Comparison of ENCODE assay signal across 1 cellular context in the genomic region with DNA sequence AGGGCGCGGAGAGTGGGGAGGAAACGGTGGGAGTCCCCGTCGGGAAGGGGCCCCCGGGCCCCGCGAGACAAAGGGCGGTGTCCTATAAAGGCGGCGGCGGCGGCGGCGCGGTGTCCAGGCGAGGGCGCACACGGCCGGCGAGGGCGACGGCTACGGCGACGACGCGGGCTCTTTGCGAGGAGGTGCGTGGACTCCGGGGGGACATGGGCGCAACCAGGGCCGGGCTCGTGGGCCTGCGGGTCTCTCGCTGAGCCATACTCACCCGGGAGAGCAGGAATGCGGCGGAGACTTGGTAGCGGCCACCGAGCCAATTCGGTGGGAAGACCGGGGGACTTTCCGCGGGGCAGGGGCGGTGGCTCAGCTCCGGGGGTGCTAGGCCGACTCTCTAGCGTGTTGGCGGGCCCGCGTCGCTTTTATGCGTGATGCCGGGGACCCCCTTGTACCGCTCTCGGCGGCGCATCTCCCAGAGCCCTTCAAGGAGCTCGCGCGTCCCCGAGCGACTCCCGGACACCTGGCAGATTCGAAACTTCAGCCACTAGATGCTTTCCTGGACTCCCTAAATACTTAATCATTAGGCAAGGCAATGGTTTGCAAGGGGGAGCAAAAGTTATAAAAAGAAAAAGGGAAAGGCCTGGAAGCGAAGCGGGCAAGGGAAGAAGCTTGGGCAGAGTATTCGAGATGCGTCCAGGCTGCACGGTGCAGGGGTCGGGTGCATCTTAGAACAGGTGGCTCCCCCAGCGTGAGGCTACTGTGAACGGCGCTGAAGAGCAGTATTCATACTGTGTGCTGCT.
A peak's percentile ranks its signal among the peaks of the same experiment; 100 is the strongest.
TF ChIP-seq lines count a peak whose summit lies in the region.

No MANE protein-coding gene starts in this region.

TF ChIP-seq in GM12878, 131 proteins besides CTCF, POLR2A, EP300 and RAD21:
- TF ChIP-seq MYB (IDR thresholded peaks at IDR 0.05; ENCODE audit: borderline replicate concordance, low read depth, low read length) (no peak), IKZF1 (conservative IDR thresholded peaks at IDR 0.05) (peak; percentile 33; the same call in 1 of the 2 replicates), YY1 (IDR thresholded peaks at IDR 0.05; ENCODE audit: low read depth, low read length) (no peak), SMC3 (IDR thresholded peaks at IDR 0.05; ENCODE audit: borderline replicate concordance, low read length) (0 out of 2 replicates have a peak, but pooled peaks have one; percentile 6), ZNF384 (IDR thresholded peaks at IDR 0.05; ENCODE audit: borderline replicate concordance, low read depth, low read length) (no peak), RAD51 (IDR thresholded peaks at IDR 0.05) (no peak)
